In the genomic region with DNA sequence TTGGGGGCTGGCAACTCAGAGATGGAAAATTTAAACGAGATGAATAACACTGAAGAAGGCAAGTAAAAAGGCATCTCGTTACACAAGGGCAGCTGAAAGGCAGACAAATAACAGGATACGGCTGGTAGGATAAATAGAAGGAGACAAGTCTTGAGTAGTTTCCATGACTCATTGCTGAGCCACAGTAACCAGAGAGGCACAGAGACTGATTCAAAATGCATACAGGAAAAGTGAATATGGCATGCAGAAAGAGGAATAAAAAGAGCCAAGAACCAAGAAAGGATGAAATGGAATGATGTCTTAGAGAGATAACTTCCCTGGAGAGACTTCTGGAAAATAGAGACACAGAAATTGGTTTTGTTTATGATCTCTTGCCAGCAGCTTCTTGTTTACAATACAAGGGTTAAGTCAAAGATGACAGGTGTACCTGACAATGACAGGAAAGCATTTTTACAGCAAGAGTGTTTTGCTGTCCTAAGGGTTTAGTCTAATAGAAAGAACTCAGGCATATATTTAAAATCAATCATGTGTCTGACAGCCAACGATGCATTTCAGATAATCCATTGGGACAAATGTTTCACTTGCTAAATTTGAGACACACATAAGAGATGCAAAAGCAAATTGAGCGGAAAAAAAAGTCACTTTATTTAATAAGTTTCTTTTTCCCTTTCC, we compare ENCODE assay signal across 10 cellular contexts.
DNase-seq lines count a peak whose midpoint lies in the region; ATAC-seq and TF ChIP-seq lines count a peak whose summit lies in the region.
"Had no signal": no experiment of that assay in that cellular context is flagged by ENCODE, and none has a peak within 500 bp of the region (broad histone marks: within the 10 kb centered on the region; RNA-seq: fewer than 3 reads in every experiment).

No MANE protein-coding gene starts in this region.

- TF ChIP-seq POLR2A in sigmoid colon (IDR thresholded peaks at IDR 0.05), result no peak

- peak; percentile 63 to 76 for ATAC-seq in activated CD4-positive, CD25-positive, alpha-beta regulatory T cell treated with anti-CD3 and anti-CD28 coated beads, Interleukin-2, amount 50 U/mL, for 24 hours
- ATAC-seq in left ventricle myocardium superior, result no peak
- ATAC-seq in HG02938 (IDR thresholded peaks at IDR 0.05; ENCODE audit: unreplicated experiment), result no peak

- DNase-seq in activated CD4-positive, CD25-positive, alpha-beta regulatory T cell treated with anti-CD3 and anti-CD28 coated beads, Interleukin-2, amount 50 U/mL, for 72 hours, result no peak
- peak; percentile 68 for DNase-seq in NCI-H345 (lab: John Stamatoyannopoulos, UW)
- peak; percentile 79 for DNase-seq in dedifferentiated amniotic fluid mesenchymal stem cell (ENCODE audit: extremely low spot score)
- peak; percentile 36 for DNase-seq in renal cortical epithelial cell (ENCODE audit: low read depth)
- DNase-seq in sigmoid colon, result no peak
- no peak for DNase-seq in left ventricle myocardium superior

- H3K4me3 ChIP-seq in sigmoid colon, result no peak overlapping the region
- H3K4me3 ChIP-seq: BLaER1 treated with 17β-estradiol and CSF1 and Interleukin-3, amounts not matched to agents 10 nM and 100 nM had no signal

- 44 to 56% methylated on average over 5 of the region's 5 CpGs for WGBS in sigmoid colon, 2 donors

- intact Hi-C loops in sigmoid colon (cut with DNase I), result no loop called here
- intact Hi-C loops in left ventricle myocardium superior (cut with micrococcal nuclease), result no loop called here

- no peaks in the 10 kb centered on the region for H3K9me3 ChIP-seq in sigmoid colon
- H3K9me3 ChIP-seq: BLaER1 treated with 17β-estradiol and CSF1 and Interleukin-3, amounts not matched to agents 10 nM and 100 nM had no signal

- no peak overlapping the region for H3K27ac ChIP-seq in sigmoid colon
- H3K27ac ChIP-seq: BLaER1 treated with 17β-estradiol and CSF1 and Interleukin-3, amounts not matched to agents 10 nM and 100 nM; KMS-11 had no signal

- no peak for TF ChIP-seq EP300 in sigmoid colon (IDR thresholded peaks at IDR 0.05)

- no peaks in the 10 kb centered on the region for H3K27me3 ChIP-seq in sigmoid colon
- H3K27me3 ChIP-seq: BLaER1 treated with 17β-estradiol and CSF1 and Interleukin-3, amounts not matched to agents 10 nM and 100 nM had no signal

- no peaks in the 10 kb centered on the region for H3K36me3 ChIP-seq in sigmoid colon
- H3K36me3 ChIP-seq: BLaER1 treated with 17β-estradiol and CSF1 and Interleukin-3, amounts not matched to agents 10 nM and 100 nM had no signal

- no peak for TF ChIP-seq CTCF in sigmoid colon (IDR thresholded peaks at IDR 0.05)

- H3K4me1 ChIP-seq in sigmoid colon, result peaks cover 0 to 8% (median 6%) of the 10 kb centered on the region in 4 donors
- H3K4me1 ChIP-seq: BLaER1 treated with 17β-estradiol and CSF1 and Interleukin-3, amounts not matched to agents 10 nM and 100 nM had no signal

Comparison
In these comparisons a context has a peak if more than half of its experiments do, and no peak if none do; other contexts are left out.
1. ATAC-seq: peak in activated CD4-positive, CD25-positive, alpha-beta regulatory T cell treated with anti-CD3 and anti-CD28 coated beads, Interleukin-2, amount 50 U/mL, for 24 hours (2 of 2); none in left ventricle myocardium superior (single experiment) and HG02938 (single experiment).
2. DNase-seq: peak in NCI-H345 (single experiment), dedifferentiated amniotic fluid mesenchymal stem cell (single experiment) and renal cortical epithelial cell (single experiment); none in activated CD4-positive, CD25-positive, alpha-beta regulatory T cell treated with anti-CD3 and anti-CD28 coated beads, Interleukin-2, amount 50 U/mL, for 72 hours (single experiment), sigmoid colon (single experiment) and left ventricle myocardium superior (single experiment).